9 cellular contexts compared by ENCODE assay signal in genomic region chr18:13435596-13436333, GRCh38.
DNase-seq lines count a peak whose midpoint lies in the region; ATAC-seq, FAIRE-seq and TF ChIP-seq lines count a peak whose summit lies in the region.
"Had no signal": no experiment of that assay in that cellular context is flagged by ENCODE, and none has a peak within 500 bp of the region (broad histone marks: within the 10 kb centered on the region; RNA-seq: fewer than 3 reads in every experiment).

No MANE protein-coding gene starts in this region.

- no peak overlapping the region for H3K4me3 ChIP-seq in choroid plexus epithelial cell (ENCODE audit: low read depth, low read length)
- H3K4me3 ChIP-seq: mucosa of descending colon had no signal

- FAIRE-seq in RCC 7860 (lab: Jason Lieb, UNC) = peak; percentile 75

- DNase-seq in Daoy (ENCODE audit: low read depth) (peak; percentile 74), RCC 7860 (ENCODE audit: low spot score) (peak; percentile 68), choroid plexus epithelial cell (ENCODE audit: low read depth) (peak; percentile 79), renal cortical epithelial cell (ENCODE audit: low read depth) (peak; percentile 13), HuH-7.5 (ENCODE audit: low spot score) (no peak), cerebellar cortex (ENCODE audit: low spot score) (no peak)
- no peak for DNase-seq in effector CD4-positive, alpha-beta T cell
- DNase-seq: mucosa of descending colon had no signal

- no peak for TF ChIP-seq CTCF in choroid plexus epithelial cell (conservative IDR thresholded peaks at IDR 0.05; ENCODE audit: low read depth, low read length)

- no peak for ATAC-seq in GM21717 (IDR thresholded peaks at IDR 0.05; ENCODE audit: unreplicated experiment)

Comparison
In these comparisons a context has a peak if more than half of its experiments do, and no peak if none do; other contexts are left out.
1. DNase-seq: peak in Daoy (single experiment), RCC 7860 (single experiment), choroid plexus epithelial cell (single experiment) and renal cortical epithelial cell (single experiment); none in HuH-7.5 (single experiment), effector CD4-positive, alpha-beta T cell (single experiment) and cerebellar cortex (single experiment).